ENCODE assay signal across 15 cellular contexts in the genomic region with DNA sequence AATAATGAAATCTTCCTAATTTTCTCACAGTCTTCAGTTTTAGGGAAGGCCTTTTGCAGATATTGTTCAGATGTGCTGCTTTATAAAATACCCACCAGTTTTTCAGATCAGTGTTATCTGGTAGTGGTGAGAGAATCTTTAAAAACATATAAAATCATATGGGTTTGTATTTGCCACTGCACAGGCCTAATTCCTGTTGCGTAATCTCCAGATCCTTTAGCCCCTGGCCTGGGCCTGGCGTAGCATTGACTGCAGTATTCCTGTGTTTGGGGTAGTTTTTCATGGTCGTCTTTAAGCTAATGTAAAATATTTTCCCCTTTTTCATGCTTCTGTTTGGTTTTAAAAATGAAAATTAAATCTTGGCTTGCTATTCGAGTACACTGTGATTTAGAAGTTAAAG. TPM values are rescaled to one million over a fixed set of nuclear protein-coding genes. Genes with fewer than 3 reads are reported as not detected.
DNase-seq lines count a peak whose midpoint lies in the region; ATAC-seq and TF ChIP-seq lines count a peak whose summit lies in the region.
"Had no signal": no experiment of that assay in that cellular context is flagged by ENCODE, and none has a peak within 500 bp of the region (broad histone marks: within the 10 kb centered on the region; RNA-seq: fewer than 3 reads in every experiment).

No MANE protein-coding gene starts in this region.

- no peak for TF ChIP-seq CTCF in fibroblast of villous mesenchyme (IDR thresholded peaks at IDR 0.05; ENCODE audit: insufficient read depth, low read depth, low read length)
- no peak for TF ChIP-seq CTCF in PC-9 (conservative IDR thresholded peaks at IDR 0.05)
- no peak for TF ChIP-seq CTCF in GM13977 (IDR thresholded peaks at IDR 0.05; ENCODE audit: extremely low read depth, insufficient read depth, missing control alignments)

- BruUV-seq in PC-9 (replicated peaks; lab: Mats Ljungman, UMichigan) = no TSS peak

- peak overlapping the region; percentile 77 for H3K9ac ChIP-seq in adipocyte (ENCODE audit: low read length)

- H3K9me3 ChIP-seq in adipocyte (ENCODE audit: control insufficient read depth, low read length) (no peaks in the 10 kb centered on the region), PC-9 (ENCODE audit: insufficient read depth, low read depth) (no peaks in the 10 kb centered on the region)
- H3K9me3 ChIP-seq: BE2C, ovary had no signal

- H3K27me3 ChIP-seq in adipocyte (replicated peaks; ENCODE audit: control insufficient read depth, insufficient read depth, low read length) (no peaks in the 10 kb centered on the region), PC-9 (ENCODE audit: insufficient read depth, low read depth) (no peaks in the 10 kb centered on the region)
- H3K27me3 ChIP-seq: BE2C, ovary had no signal

- H3K36me3 ChIP-seq in adipocyte (ENCODE audit: control insufficient read depth, insufficient read depth, low read length, severe bottlenecking) = no peaks in the 10 kb centered on the region
- H3K36me3 ChIP-seq in PC-9 (ENCODE audit: low read depth) = no peaks in the 10 kb centered on the region
- H3K36me3 ChIP-seq: BE2C, ovary had no signal

- intact Hi-C loops in sciatic nerve (cut with DNase I) = no loop called here
- intact Hi-C loops in PC-9 (cut with micrococcal nuclease; ENCODE audit: unreplicated experiment) = no loop called here

- no peak overlapping the region for H3K27ac ChIP-seq in PC-9

- H2AFZ ChIP-seq in PC-9 = no peak overlapping the region

- H3K4me3 ChIP-seq in adipocyte (ENCODE audit: low read length) (peak overlapping the region; percentile 62), fibroblast of villous mesenchyme (ENCODE audit: low read depth, low read length) (no peak overlapping the region), PC-9 (no peak overlapping the region)
- H3K4me3 ChIP-seq: ovary had no signal

- peak; percentile 48 for DNase-seq in EL
- DNase-seq in adipocyte (ENCODE audit: low read depth) = peak; percentile 64
- peak; percentile 83 for DNase-seq in fibroblast of villous mesenchyme (ENCODE audit: low read depth)
- DNase-seq in sciatic nerve (ENCODE audit: low spot score) = no peak
- no peak for DNase-seq in PC-9
- no peak for DNase-seq in GM13977 (ENCODE audit: low spot score)
- DNase-seq in NCI-H2227 (lab: John Stamatoyannopoulos, UW; ENCODE audit: unreplicated experiment) = no peak
- DNase-seq in effector CD8-positive, alpha-beta T cell (lab: John Stamatoyannopoulos, UW) = no peak
- DNase-seq: activated CD4-positive, alpha-beta T cell treated with anti-CD3 and anti-CD28 coated beads for 4 hours; activated T-cell treated with anti-CD3 and anti-CD28 coated beads, Interleukin-2, amount 50 U/mL, for 4 hours; anterior cingulate cortex; BE2C; hypothalamus; NCI-H2227 treated with DMSO at 0.1 percent for 48 hours; ovary had no signal

- H3K79me2 ChIP-seq in PC-9 (ENCODE audit: low read depth) = no peaks in the 10 kb centered on the region

- CTCF ChIA-PET in PC-9 (lab: Charles Lee) = no interaction called here

- ATAC-seq in sciatic nerve = peak; percentile 78
- ATAC-seq: activated T-cell treated with anti-CD3 and anti-CD28 coated beads, Interleukin-2, amount 50 U/mL, for 4 hours had no signal

- no peaks in the 10 kb centered on the region for H4K20me1 ChIP-seq in PC-9 (ENCODE audit: insufficient read depth)

- in situ Hi-C loops in GM13977 (cut with MboI; ENCODE audit: low pct_unique_long_range_greater_than_20kb, low sequenced_read_pairs, unreplicated experiment) = no loop called here

- H3K4me1 ChIP-seq in adipocyte (ENCODE audit: control insufficient read depth, insufficient read depth, low read length) (peaks cover 42% of the 10 kb centered on the region), PC-9 (replicated peaks; ENCODE audit: insufficient read depth) (no peaks in the 10 kb centered on the region)
- H3K4me1 ChIP-seq: BE2C had no signal

- no peaks in the 10 kb centered on the region for H3F3A ChIP-seq in PC-9 (ENCODE audit: insufficient read depth, low read depth)

- POLR2A ChIA-PET in PC-9 (lab: Charles Lee; ENCODE audit: unreplicated experiment) = no interaction called here

- H3K4me2 ChIP-seq in PC-9 = no peak overlapping the region

- no peaks in the 10 kb centered on the region for H3K9me2 ChIP-seq in PC-9 (ENCODE audit: insufficient read depth)

RNA-seq across cellular contexts. Expression of a gene that starts 43.2 kb away (rescaled TPM):
- total RNA-seq in fibroblast of villous mesenchyme = 11.9 and 13.4 TPM in 2 replicates
- 25.4 TPM for total RNA-seq in sciatic nerve
- total RNA-seq in PC-9 (2021) = 6.5 and 7.4 TPM in 2 replicates

RNA-seq across cellular contexts. Expression of a gene that starts 44.8 kb away (rescaled TPM):
- total RNA-seq in fibroblast of villous mesenchyme (11.6 and 12.1 TPM in 2 replicates), sciatic nerve (31.6 TPM), PC-9 (2021) (36.6 and 38.4 TPM in 2 replicates)

Comparison
In these comparisons a context has a peak if more than half of its experiments do, and no peak if none do; other contexts are left out.
1. DNase-seq: peak in EL (single experiment), adipocyte (single experiment) and fibroblast of villous mesenchyme (single experiment); none in sciatic nerve (single experiment), PC-9 (0 of 2), GM13977 (single experiment), NCI-H2227 (single experiment) and effector CD8-positive, alpha-beta T cell (single experiment).